Comparison of ENCODE assay signal across 9 cellular contexts in genomic region chr15:51842852-51843737, GRCh38. TPM values are rescaled to one million over a fixed set of nuclear protein-coding genes. Genes with fewer than 3 reads are reported as not detected.
DNase-seq lines count a peak whose midpoint lies in the region; ATAC-seq and TF ChIP-seq lines count a peak whose summit lies in the region.
"Had no signal": no experiment of that assay in that cellular context is flagged by ENCODE, and none has a peak within 500 bp of the region (broad histone marks: within the 10 kb centered on the region; RNA-seq: fewer than 3 reads in every experiment).

No MANE protein-coding gene starts in this region.

- H3K27ac ChIP-seq in OCI-LY1 (ENCODE audit: low read depth, low read length, poor library complexity, severe bottlenecking), result peak overlapping the region; percentile 62
- peak overlapping the region in 3 of 4 donors; percentile 23 to 58 (median 56) for H3K27ac ChIP-seq in tibial nerve
- H3K27ac ChIP-seq in prostate gland, result no peak overlapping the region

- TF ChIP-seq CTCF in OCI-LY1 (IDR thresholded peaks at IDR 0.05; ENCODE audit: low read length), result no peak
- no peak for TF ChIP-seq CTCF in fibroblast of the aortic adventitia (IDR thresholded peaks at IDR 0.05; ENCODE audit: insufficient read depth, low read length)
- TF ChIP-seq CTCF in tibial nerve (IDR thresholded peaks at IDR 0.05), result no peak
- TF ChIP-seq CTCF in prostate gland (IDR thresholded peaks at IDR 0.05), result no peak

- no peaks in the 10 kb centered on the region for H3F3A ChIP-seq in OCI-LY1 (ENCODE audit: insufficient read depth, low read length)

- H3K4me1 ChIP-seq in OCI-LY1 (ENCODE audit: insufficient read depth, low read length, severe bottlenecking), result peaks cover 45% of the 10 kb centered on the region
- H3K4me1 ChIP-seq in tibial nerve, result peaks cover 0 to 82% (median 40%) of the 10 kb centered on the region in 4 donors
- no peaks in the 10 kb centered on the region for H3K4me1 ChIP-seq in prostate gland (replicated peaks)

- no peak overlapping the region for H3K4me3 Mint-ChIP-seq in activated naive CD4-positive, alpha-beta T cell treated with anti-CD3 and anti-CD28 coated beads for 36 hours

- H3K9me3 ChIP-seq in OCI-LY1 (ENCODE audit: low read length), result no peaks in the 10 kb centered on the region
- H3K9me3 ChIP-seq in tibial nerve, result no peaks in the 10 kb centered on the region
- no peaks in the 10 kb centered on the region for H3K9me3 ChIP-seq in prostate gland

- no peak overlapping the region for H2AFZ ChIP-seq in OCI-LY1 (ENCODE audit: low read length)

- no peaks in the 10 kb centered on the region for H3K9me3 Mint-ChIP-seq in activated naive CD4-positive, alpha-beta T cell treated with anti-CD3 and anti-CD28 coated beads for 36 hours

- H3K4me1 Mint-ChIP-seq in activated naive CD4-positive, alpha-beta T cell treated with anti-CD3 and anti-CD28 coated beads for 36 hours (ENCODE audit: low read depth), result peaks cover 69% of the 10 kb centered on the region

- ATAC-seq in GM21576 (IDR thresholded peaks at IDR 0.05; ENCODE audit: unreplicated experiment), result no peak
- no peak for ATAC-seq in HG03095 (IDR thresholded peaks at IDR 0.05; ENCODE audit: unreplicated experiment)

- CTCF ChIA-PET in activated naive CD4-positive, alpha-beta T cell treated with anti-CD3 and anti-CD28 coated beads for 36 hours (lab: Charles Lee), result interaction anchor here (0.6 kb wide), 1 partner anchor 830 kb away, joined by 3 read pairs; no protein-coding TSS in a partner anchor

- no peaks in the 10 kb centered on the region for H4K20me1 ChIP-seq in OCI-LY1 (ENCODE audit: insufficient read depth, low read length)

- no peaks in the 10 kb centered on the region for H3K36me3 Mint-ChIP-seq in activated naive CD4-positive, alpha-beta T cell treated with anti-CD3 and anti-CD28 coated beads for 36 hours (ENCODE audit: low read depth)

- intact Hi-C loops in activated naive CD4-positive, alpha-beta T cell treated with anti-CD3 and anti-CD28 coated beads for 36 hours (cut with micrococcal nuclease), result loop anchor here (1.0 kb wide), 1 partner anchor 13 kb away; no protein-coding TSS in a partner anchor
- intact Hi-C loops in prostate gland (cut with DNase I), result no loop called here

- H3K4me2 ChIP-seq in OCI-LY1 (ENCODE audit: low read length), result peak overlapping the region; percentile 18; the same call in 1 of the 2 replicates

- no peaks in the 10 kb centered on the region for H3K9me2 ChIP-seq in OCI-LY1 (ENCODE audit: low read depth, low read length)

- no peak for TF ChIP-seq EP300 in tibial nerve (IDR thresholded peaks at IDR 0.05)

- H3K27me3 ChIP-seq in OCI-LY1 (ENCODE audit: insufficient read depth, low read length) (no peaks in the 10 kb centered on the region), tibial nerve (no peaks in the 10 kb centered on the region), prostate gland (replicated peaks; ENCODE audit: insufficient read depth) (no peaks in the 10 kb centered on the region)

- no peak overlapping the region for H3K27ac Mint-ChIP-seq in activated naive CD4-positive, alpha-beta T cell treated with anti-CD3 and anti-CD28 coated beads for 36 hours

- H3K79me2 ChIP-seq in OCI-LY1 (ENCODE audit: insufficient read depth, low read length), result peaks cover 69% of the 10 kb centered on the region

- H3K4me3 ChIP-seq in OCI-LY1 (ENCODE audit: low read depth, low read length, poor library complexity, severe bottlenecking) (no peak overlapping the region), fibroblast of the aortic adventitia (ENCODE audit: low read depth, low read length) (no peak overlapping the region), tibial nerve (no peak overlapping the region), prostate gland (no peak overlapping the region)

- TF ChIP-seq POLR2A in tibial nerve (IDR thresholded peaks at IDR 0.05) (no peak), prostate gland (IDR thresholded peaks at IDR 0.05) (no peak)

- WGBS in tibial nerve, 2 donors, result 63% methylated on average over 6 of the region's 6 CpGs
- 82% methylated on average over 6 of the region's 6 CpGs for WGBS in prostate gland

- H3K27me3 Mint-ChIP-seq in activated naive CD4-positive, alpha-beta T cell treated with anti-CD3 and anti-CD28 coated beads for 36 hours (ENCODE audit: low read depth), result no peaks in the 10 kb centered on the region

- no peaks in the 10 kb centered on the region for H3K36me3 ChIP-seq in OCI-LY1 (ENCODE audit: insufficient read depth, low read length)
- no peaks in the 10 kb centered on the region for H3K36me3 ChIP-seq in tibial nerve
- no peaks in the 10 kb centered on the region for H3K36me3 ChIP-seq in prostate gland

- peak overlapping the region; percentile 22; the same call in 1 of the 2 replicates for H3K9ac ChIP-seq in OCI-LY1 (ENCODE audit: low read length)

- peak; percentile 54 for DNase-seq in activated naive CD4-positive, alpha-beta T cell treated with anti-CD3 and anti-CD28 coated beads for 36 hours
- DNase-seq in activated naive CD4-positive, alpha-beta T cell (lab: John Stamatoyannopoulos, UW), result no peak
- peak; percentile 65 for DNase-seq in fibroblast of the aortic adventitia (ENCODE audit: low read depth)
- DNase-seq in tibial nerve (ENCODE audit: low spot score in 2 of 2), result no peak
- no peak for DNase-seq in prostate gland (ENCODE audit: low spot score)
- DNase-seq: NCI-H1694 had no signal

RNA-seq across cellular contexts. Expression of gene TMOD3, which starts 13.6 kb away (rescaled TPM):
- 10 to 100 TPM; 45.9 to 52.8 TPM for total RNA-seq in activated naive CD4-positive, alpha-beta T cell treated with anti-CD3 and anti-CD28 coated beads for 36 hours
- 21.3 and 53.0 TPM in 2 replicates for total RNA-seq in fibroblast of the aortic adventitia (ENCODE audit: low replicate concordance)
- 10 to 100 TPM; 23.7 to 46.8 (median 29.5) TPM for total RNA-seq in tibial nerve
- 10 to 100 TPM; 17.2 to 19.6 TPM for total RNA-seq in prostate gland

Comparison
In these comparisons a context has a peak if more than half of its experiments do, and no peak if none do; other contexts are left out.
1. DNase-seq: peak in activated naive CD4-positive, alpha-beta T cell treated with anti-CD3 and anti-CD28 coated beads for 36 hours (single experiment) and fibroblast of the aortic adventitia (single experiment); none in activated naive CD4-positive, alpha-beta T cell (0 of 4), tibial nerve (0 of 2) and prostate gland (single experiment).
2. H3K27ac ChIP-seq: peak in OCI-LY1 (single experiment) and tibial nerve (3 of 4); none in prostate gland (0 of 2).